ENCODE assay signal across 1 cellular context in genomic region chr16:85856585-85856984, GRCh38.
TF ChIP-seq lines count a peak whose summit lies in the region.

No MANE protein-coding gene starts in this region.

TF ChIP-seq in GM12878, 131 proteins besides CTCF, POLR2A, EP300 and RAD21 (continued from another document):
- no peak for TF ChIP-seq ZNF274 (IDR thresholded peaks at IDR 0.05; ENCODE audit: insufficient read depth, insufficient read length)
- no peak for TF ChIP-seq ETV6 (conservative IDR thresholded peaks at IDR 0.05 in 1 of 2, IDR thresholded peaks at IDR 0.05 in 1 of 2; ENCODE audit: borderline replicate concordance in 1 of 2, low read depth in 1 of 2)
- no peak for TF ChIP-seq ZNF207 (IDR thresholded peaks at IDR 0.05; ENCODE audit: borderline replicate concordance)
- TF ChIP-seq GABPA (IDR thresholded peaks at IDR 0.05; ENCODE audit: low read depth), result no peak
- no peak for TF ChIP-seq STAT1 (conservative IDR thresholded peaks at IDR 0.05)
- peak; percentile 6; the same call in 1 of the 2 replicates for TF ChIP-seq CREM (IDR thresholded peaks at IDR 0.05; ENCODE audit: low read depth)
- TF ChIP-seq IKZF2 (IDR thresholded peaks at IDR 0.05), result no peak
- TF ChIP-seq, protein P1, sequence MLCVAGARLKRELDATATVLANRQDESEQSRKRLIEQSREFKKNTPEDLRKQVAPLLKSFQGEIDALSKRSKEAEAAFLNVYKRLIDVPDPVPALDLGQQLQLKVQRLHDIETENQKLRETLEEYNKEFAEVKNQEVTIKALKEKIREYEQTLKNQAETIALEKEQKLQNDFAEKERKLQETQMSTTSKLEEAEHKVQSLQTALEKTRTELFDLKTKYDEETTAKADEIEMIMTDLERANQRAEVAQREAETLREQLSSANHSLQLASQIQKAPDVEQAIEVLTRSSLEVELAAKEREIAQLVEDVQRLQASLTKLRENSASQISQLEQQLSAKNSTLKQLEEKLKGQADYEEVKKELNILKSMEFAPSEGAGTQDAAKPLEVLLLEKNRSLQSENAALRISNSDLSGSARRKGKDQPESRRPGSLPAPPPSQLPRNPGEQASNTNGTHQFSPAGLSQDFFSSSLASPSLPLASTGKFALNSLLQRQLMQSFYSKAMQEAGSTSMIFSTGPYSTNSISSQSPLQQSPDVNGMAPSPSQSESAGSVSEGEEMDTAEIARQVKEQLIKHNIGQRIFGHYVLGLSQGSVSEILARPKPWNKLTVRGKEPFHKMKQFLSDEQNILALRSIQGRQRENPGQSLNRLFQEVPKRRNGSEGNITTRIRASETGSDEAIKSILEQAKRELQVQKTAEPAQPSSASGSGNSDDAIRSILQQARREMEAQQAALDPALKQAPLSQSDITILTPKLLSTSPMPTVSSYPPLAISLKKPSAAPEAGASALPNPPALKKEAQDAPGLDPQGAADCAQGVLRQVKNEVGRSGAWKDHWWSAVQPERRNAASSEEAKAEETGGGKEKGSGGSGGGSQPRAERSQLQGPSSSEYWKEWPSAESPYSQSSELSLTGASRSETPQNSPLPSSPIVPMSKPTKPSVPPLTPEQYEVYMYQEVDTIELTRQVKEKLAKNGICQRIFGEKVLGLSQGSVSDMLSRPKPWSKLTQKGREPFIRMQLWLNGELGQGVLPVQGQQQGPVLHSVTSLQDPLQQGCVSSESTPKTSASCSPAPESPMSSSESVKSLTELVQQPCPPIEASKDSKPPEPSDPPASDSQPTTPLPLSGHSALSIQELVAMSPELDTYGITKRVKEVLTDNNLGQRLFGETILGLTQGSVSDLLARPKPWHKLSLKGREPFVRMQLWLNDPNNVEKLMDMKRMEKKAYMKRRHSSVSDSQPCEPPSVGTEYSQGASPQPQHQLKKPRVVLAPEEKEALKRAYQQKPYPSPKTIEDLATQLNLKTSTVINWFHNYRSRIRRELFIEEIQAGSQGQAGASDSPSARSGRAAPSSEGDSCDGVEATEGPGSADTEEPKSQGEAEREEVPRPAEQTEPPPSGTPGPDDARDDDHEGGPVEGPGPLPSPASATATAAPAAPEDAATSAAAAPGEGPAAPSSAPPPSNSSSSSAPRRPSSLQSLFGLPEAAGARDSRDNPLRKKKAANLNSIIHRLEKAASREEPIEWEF (IDR thresholded peaks at IDR 0.05; ENCODE audit: insufficient replicate concordance, low read depth, low read length), result no peak
- no peak for TF ChIP-seq STAT3 (IDR thresholded peaks at IDR 0.05; ENCODE audit: low read depth, low read length)
- no peak for TF ChIP-seq BCL11A (IDR thresholded peaks at IDR 0.05; ENCODE audit: low read depth, low read length)
- no peak for TF ChIP-seq TCF7 (IDR thresholded peaks at IDR 0.05; ENCODE audit: borderline replicate concordance)
- no peak for TF ChIP-seq RBBP5 (conservative IDR thresholded peaks at IDR 0.05)
- no peak for TF ChIP-seq ATF7 (IDR thresholded peaks at IDR 0.05; ENCODE audit: low read depth)
- TF ChIP-seq, protein P2, sequence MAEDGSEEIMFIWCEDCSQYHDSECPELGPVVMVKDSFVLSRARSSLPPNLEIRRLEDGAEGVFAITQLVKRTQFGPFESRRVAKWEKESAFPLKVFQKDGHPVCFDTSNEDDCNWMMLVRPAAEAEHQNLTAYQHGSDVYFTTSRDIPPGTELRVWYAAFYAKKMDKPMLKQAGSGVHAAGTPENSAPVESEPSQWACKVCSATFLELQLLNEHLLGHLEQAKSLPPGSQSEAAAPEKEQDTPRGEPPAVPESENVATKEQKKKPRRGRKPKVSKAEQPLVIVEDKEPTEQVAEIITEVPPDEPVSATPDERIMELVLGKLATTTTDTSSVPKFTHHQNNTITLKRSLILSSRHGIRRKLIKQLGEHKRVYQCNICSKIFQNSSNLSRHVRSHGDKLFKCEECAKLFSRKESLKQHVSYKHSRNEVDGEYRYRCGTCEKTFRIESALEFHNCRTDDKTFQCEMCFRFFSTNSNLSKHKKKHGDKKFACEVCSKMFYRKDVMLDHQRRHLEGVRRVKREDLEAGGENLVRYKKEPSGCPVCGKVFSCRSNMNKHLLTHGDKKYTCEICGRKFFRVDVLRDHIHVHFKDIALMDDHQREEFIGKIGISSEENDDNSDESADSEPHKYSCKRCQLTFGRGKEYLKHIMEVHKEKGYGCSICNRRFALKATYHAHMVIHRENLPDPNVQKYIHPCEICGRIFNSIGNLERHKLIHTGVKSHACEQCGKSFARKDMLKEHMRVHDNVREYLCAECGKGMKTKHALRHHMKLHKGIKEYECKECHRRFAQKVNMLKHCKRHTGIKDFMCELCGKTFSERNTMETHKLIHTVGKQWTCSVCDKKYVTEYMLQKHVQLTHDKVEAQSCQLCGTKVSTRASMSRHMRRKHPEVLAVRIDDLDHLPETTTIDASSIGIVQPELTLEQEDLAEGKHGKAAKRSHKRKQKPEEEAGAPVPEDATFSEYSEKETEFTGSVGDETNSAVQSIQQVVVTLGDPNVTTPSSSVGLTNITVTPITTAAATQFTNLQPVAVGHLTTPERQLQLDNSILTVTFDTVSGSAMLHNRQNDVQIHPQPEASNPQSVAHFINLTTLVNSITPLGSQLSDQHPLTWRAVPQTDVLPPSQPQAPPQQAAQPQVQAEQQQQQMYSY (CRISPR knock-in tag; IDR thresholded peaks at IDR 0.05), result no peak
- TF ChIP-seq CHD1 (IDR thresholded peaks at IDR 0.05; ENCODE audit: low read depth, low read length), result no peak
- TF ChIP-seq SMAD1 (IDR thresholded peaks at IDR 0.05; ENCODE audit: low read depth, partially characterized antibody), result no peak
- no peak for TF ChIP-seq SKIL (IDR thresholded peaks at IDR 0.05; ENCODE audit: low read depth, poor library complexity, severe bottlenecking)
- TF ChIP-seq POLR2AphosphoS5 (IDR thresholded peaks at IDR 0.05; ENCODE audit: low read length), result no peak
- no peak for TF ChIP-seq TBL1XR1 (IDR thresholded peaks at IDR 0.05; ENCODE audit: low read depth, low read length)
- TF ChIP-seq NRF1 (conservative IDR thresholded peaks at IDR 0.05; ENCODE audit: low read depth, low read length), result no peak
- TF ChIP-seq ZNF622 (IDR thresholded peaks at IDR 0.05), result no peak
- TF ChIP-seq SMAD5 (IDR thresholded peaks at IDR 0.05; ENCODE audit: low read depth), result no peak
- peak in 1 of 2 experiments; percentile 18; a peak in 1 of 4 replicates for TF ChIP-seq BHLHE40 (IDR thresholded peaks at IDR 0.05; ENCODE audit: borderline replicate concordance in 1 of 2, low read depth in 2 of 2, low read length in 1 of 2)
- no peak for TF ChIP-seq NFIC (IDR thresholded peaks at IDR 0.05; ENCODE audit: low read depth, low read length)
- TF ChIP-seq SIN3A (IDR thresholded peaks at IDR 0.05; ENCODE audit: low read depth, low read length), result no peak
- no peak for TF ChIP-seq ZNF24 (IDR thresholded peaks at IDR 0.05)
- no peak for TF ChIP-seq EZH2 (IDR thresholded peaks at IDR 0.05; ENCODE audit: borderline replicate concordance, control insufficient read depth, low read depth, low read length)
- no peak for TF ChIP-seq HDGF (IDR thresholded peaks at IDR 0.05)
- TF ChIP-seq SP1 (IDR thresholded peaks at IDR 0.05; ENCODE audit: low read depth, low read length), result no peak
- TF ChIP-seq FOXM1 (IDR thresholded peaks at IDR 0.05; ENCODE audit: low read depth, low read length), result no peak; the same call in 1 of the 2 replicates
- TF ChIP-seq MTA3 (IDR thresholded peaks at IDR 0.05; ENCODE audit: borderline replicate concordance, low read length), result no peak
- TF ChIP-seq TCF12 (IDR thresholded peaks at IDR 0.05; ENCODE audit: low read depth, low read length), result 0 out of 2 replicates have a peak, but pooled peaks have one; percentile 54
- TF ChIP-seq, protein P3, sequence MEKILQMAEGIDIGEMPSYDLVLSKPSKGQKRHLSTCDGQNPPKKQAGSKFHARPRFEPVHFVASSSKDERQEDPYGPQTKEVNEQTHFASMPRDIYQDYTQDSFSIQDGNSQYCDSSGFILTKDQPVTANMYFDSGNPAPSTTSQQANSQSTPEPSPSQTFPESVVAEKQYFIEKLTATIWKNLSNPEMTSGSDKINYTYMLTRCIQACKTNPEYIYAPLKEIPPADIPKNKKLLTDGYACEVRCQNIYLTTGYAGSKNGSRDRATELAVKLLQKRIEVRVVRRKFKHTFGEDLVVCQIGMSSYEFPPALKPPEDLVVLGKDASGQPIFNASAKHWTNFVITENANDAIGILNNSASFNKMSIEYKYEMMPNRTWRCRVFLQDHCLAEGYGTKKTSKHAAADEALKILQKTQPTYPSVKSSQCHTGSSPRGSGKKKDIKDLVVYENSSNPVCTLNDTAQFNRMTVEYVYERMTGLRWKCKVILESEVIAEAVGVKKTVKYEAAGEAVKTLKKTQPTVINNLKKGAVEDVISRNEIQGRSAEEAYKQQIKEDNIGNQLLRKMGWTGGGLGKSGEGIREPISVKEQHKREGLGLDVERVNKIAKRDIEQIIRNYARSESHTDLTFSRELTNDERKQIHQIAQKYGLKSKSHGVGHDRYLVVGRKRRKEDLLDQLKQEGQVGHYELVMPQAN (conservative IDR thresholded peaks at IDR 0.05), result no peak
- no peak for TF ChIP-seq ZBTB40 (IDR thresholded peaks at IDR 0.05; ENCODE audit: borderline replicate concordance)
- TF ChIP-seq, protein P4, sequence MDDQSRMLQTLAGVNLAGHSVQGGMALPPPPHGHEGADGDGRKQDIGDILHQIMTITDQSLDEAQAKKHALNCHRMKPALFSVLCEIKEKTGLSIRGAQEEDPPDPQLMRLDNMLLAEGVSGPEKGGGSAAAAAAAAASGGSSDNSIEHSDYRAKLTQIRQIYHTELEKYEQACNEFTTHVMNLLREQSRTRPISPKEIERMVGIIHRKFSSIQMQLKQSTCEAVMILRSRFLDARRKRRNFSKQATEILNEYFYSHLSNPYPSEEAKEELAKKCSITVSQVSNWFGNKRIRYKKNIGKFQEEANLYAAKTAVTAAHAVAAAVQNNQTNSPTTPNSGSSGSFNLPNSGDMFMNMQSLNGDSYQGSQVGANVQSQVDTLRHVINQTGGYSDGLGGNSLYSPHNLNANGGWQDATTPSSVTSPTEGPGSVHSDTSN (IDR thresholded peaks at IDR 0.05; ENCODE audit: insufficient replicate concordance, low read depth, low read length), result no peak
- peak; percentile 89 for TF ChIP-seq RUNX3 (IDR thresholded peaks at IDR 0.05; ENCODE audit: low read length)
- no peak for TF ChIP-seq YBX1 (IDR thresholded peaks at IDR 0.05)
- TF ChIP-seq NR2F1 (conservative IDR thresholded peaks at IDR 0.05), result peak; percentile 59
- TF ChIP-seq FOXK2 (IDR thresholded peaks at IDR 0.05), result no peak
- no peak for TF ChIP-seq E2F8 (IDR thresholded peaks at IDR 0.05; ENCODE audit: low read depth, partially characterized antibody)
- no peak for TF ChIP-seq CHD4 (IDR thresholded peaks at IDR 0.05)
- no peak for TF ChIP-seq SREBF1 (IDR thresholded peaks at IDR 0.05; ENCODE audit: low read length)
- TF ChIP-seq RB1 (IDR thresholded peaks at IDR 0.05; ENCODE audit: borderline replicate concordance), result no peak
